ENCODE assay signal across 8 cellular contexts in genomic region chr22:46066691-46067090, GRCh38.
DNase-seq lines count a peak whose midpoint lies in the region; ATAC-seq and TF ChIP-seq lines count a peak whose summit lies in the region.

No MANE protein-coding gene starts in this region.

- H3K4me2 ChIP-seq in smooth muscle cell = no peak overlapping the region

- no peak for TF ChIP-seq EP300 in suprapubic skin (IDR thresholded peaks at IDR 0.05)

- no peak for TF ChIP-seq CTCF in suprapubic skin (IDR thresholded peaks at IDR 0.05)
- TF ChIP-seq CTCF in smooth muscle cell (IDR thresholded peaks at IDR 0.05; ENCODE audit: borderline replicate concordance, insufficient read depth, poor library complexity, severe bottlenecking) = no peak

- intact Hi-C loops in cardiac septum (cut with DNase I) = no loop called here

- peak overlapping the region; percentile 100 for H3K27ac ChIP-seq in SK-N-MC
- peak overlapping the region; percentile 98 for H3K27ac ChIP-seq in suprapubic skin
- H3K27ac ChIP-seq in smooth muscle cell (ENCODE audit: low read depth) = no peak overlapping the region

- no peaks in the 10 kb centered on the region for H3K9me3 ChIP-seq in SK-N-MC (ENCODE audit: low read depth, low read length)
- H3K9me3 ChIP-seq in suprapubic skin = no peaks in the 10 kb centered on the region
- no peaks in the 10 kb centered on the region for H3K9me3 ChIP-seq in smooth muscle cell (replicated peaks; ENCODE audit: low read depth)

- TF ChIP-seq POLR2A in suprapubic skin (IDR thresholded peaks at IDR 0.05) = no peak
- no peak for TF ChIP-seq POLR2A in GM18505 (IDR thresholded peaks at IDR 0.05; ENCODE audit: borderline replicate concordance, extremely low read depth, insufficient read depth, insufficient read length)

- no peak for ATAC-seq in GM18505 (IDR thresholded peaks at IDR 0.05; ENCODE audit: unreplicated experiment)
- ATAC-seq in HG03342 (IDR thresholded peaks at IDR 0.05; ENCODE audit: unreplicated experiment) = no peak

- H4K20me1 ChIP-seq in smooth muscle cell (ENCODE audit: low read depth) = no peaks in the 10 kb centered on the region

- no peaks in the 10 kb centered on the region for H3K27me3 ChIP-seq in suprapubic skin
- peaks cover 75% of the 10 kb centered on the region for H3K27me3 ChIP-seq in smooth muscle cell (ENCODE audit: low read depth)

- no peaks in the 10 kb centered on the region for H3K36me3 ChIP-seq in SK-N-MC (ENCODE audit: insufficient read depth, low read length)
- no peaks in the 10 kb centered on the region for H3K36me3 ChIP-seq in suprapubic skin
- H3K36me3 ChIP-seq in smooth muscle cell (ENCODE audit: low read depth) = no peaks in the 10 kb centered on the region

- peak overlapping the region; percentile 89 for H3K4me3 ChIP-seq in SK-N-MC
- H3K4me3 ChIP-seq in suprapubic skin = peak overlapping the region; percentile 79
- no peak overlapping the region for H3K4me3 ChIP-seq in smooth muscle cell

- DNase-seq in NCI-H524 (lab: John Stamatoyannopoulos, UW) = peak; percentile 36 to 77
- DNase-seq in NCI-H524 treated with DMSO at 0.1 percent for 48 hours (lab: John Stamatoyannopoulos, UW) = no peak
- DNase-seq in SK-N-MC (ENCODE audit: low read depth, low spot score) = no peak
- DNase-seq in cardiac septum (ENCODE audit: low spot score) = peak; percentile 61
- DNase-seq in suprapubic skin (ENCODE audit: low spot score in 2 of 2) = peak; percentile 45 to 55
- DNase-seq in smooth muscle cell (lab: John Stamatoyannopoulos, UW; ENCODE audit: unreplicated experiment) = no peak

- no peaks in the 10 kb centered on the region for H3K79me2 ChIP-seq in smooth muscle cell (ENCODE audit: low read depth)

- H3K9ac ChIP-seq in SK-N-MC (ENCODE audit: insufficient read length) (peak overlapping the region; percentile 98), smooth muscle cell (ENCODE audit: low read depth) (no peak overlapping the region)

- no peak overlapping the region for H2AFZ ChIP-seq in smooth muscle cell (ENCODE audit: low read depth)

- peaks cover 5% of the 10 kb centered on the region for H3F3A ChIP-seq in smooth muscle cell (ENCODE audit: low read depth)

- 16% methylated on average over 11 of the region's 11 CpGs for WGBS in suprapubic skin
- 97% methylated on average over 11 of the region's 11 CpGs for WGBS in smooth muscle cell (ENCODE audit: low lambda C conversion rate)

- H3K4me1 ChIP-seq in suprapubic skin (peaks cover 70% of the 10 kb centered on the region), smooth muscle cell (ENCODE audit: low read depth) (peaks cover 4% of the 10 kb centered on the region)

Comparison
In these comparisons a context has a peak if more than half of its experiments do, and no peak if none do; other contexts are left out.
1. DNase-seq: peak in NCI-H524 (2 of 2), cardiac septum (single experiment) and suprapubic skin (2 of 2); none in NCI-H524 treated with DMSO at 0.1 percent for 48 hours (single experiment), SK-N-MC (single experiment) and smooth muscle cell (single experiment).